11 cellular contexts compared by ENCODE assay signal in the genomic region with DNA sequence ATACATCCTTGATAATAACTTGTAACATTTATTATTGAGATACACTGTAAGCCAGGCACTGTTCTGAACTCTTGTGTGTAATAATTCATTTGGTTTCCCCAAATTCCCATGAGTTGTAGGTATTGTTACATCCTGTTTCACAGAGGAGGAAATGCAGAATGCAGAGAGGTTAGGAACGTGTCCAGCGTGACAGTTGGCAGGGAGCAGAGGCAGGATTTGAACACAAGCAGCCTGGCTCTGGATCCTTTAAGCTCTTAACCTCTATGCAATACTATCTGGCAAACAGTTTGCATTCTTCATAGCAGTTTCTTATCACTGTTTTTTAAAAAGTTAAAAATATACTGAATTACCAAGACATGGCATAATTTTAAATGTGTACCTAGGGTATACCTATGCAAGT. TPM values are rescaled to one million over a fixed set of nuclear protein-coding genes. Genes with fewer than 3 reads are reported as not detected.
DNase-seq lines count a peak whose midpoint lies in the region; ATAC-seq and TF ChIP-seq lines count a peak whose summit lies in the region.
"Had no signal": no experiment of that assay in that cellular context is flagged by ENCODE, and none has a peak within 500 bp of the region (broad histone marks: within the 10 kb centered on the region; RNA-seq: fewer than 3 reads in every experiment).

No MANE protein-coding gene starts in this region.

- H3K4me3 Mint-ChIP-seq in activated CD4-positive, alpha-beta memory T cell treated with anti-CD3 and anti-CD28 coated beads for 36 hours: no peak overlapping the region

- H3K36me3 Mint-ChIP-seq in activated CD4-positive, alpha-beta memory T cell treated with anti-CD3 and anti-CD28 coated beads for 36 hours: no peaks in the 10 kb centered on the region

- peaks cover 0 to 31% (median 12%) of the 10 kb centered on the region in 4 donors for H3K4me1 ChIP-seq in sigmoid colon

- H3K9me3 Mint-ChIP-seq in activated CD4-positive, alpha-beta memory T cell treated with anti-CD3 and anti-CD28 coated beads for 36 hours: no peaks in the 10 kb centered on the region

- peak; percentile 42 for DNase-seq in Daoy (ENCODE audit: low read depth)
- DNase-seq in activated CD4-positive, alpha-beta memory T cell treated with anti-CD3 and anti-CD28 coated beads for 36 hours: no peak
- peak; percentile 89 for DNase-seq in fibroblast of the aortic adventitia (ENCODE audit: low read depth)
- DNase-seq in sigmoid colon: peak; percentile 67
- no peak for DNase-seq in NCI-H69 (lab: John Stamatoyannopoulos, UW)
- DNase-seq in NCI-H1436 (lab: John Stamatoyannopoulos, UW): no peak
- no peak for DNase-seq in LoVo (ENCODE audit: low spot score)
- DNase-seq: DMS 273 treated with DMSO at 0.1 percent for 48 hours; NCI-H1417; stimulated activated CD8-positive, alpha-beta memory T cell treated with anti-CD3 and anti-CD28 coated beads, Interleukin-4, amount 100 ng/mL, for 48 hours had no signal

- no peak for ATAC-seq in HG03045 (IDR thresholded peaks at IDR 0.05; ENCODE audit: unreplicated experiment)

- TF ChIP-seq CTCF in fibroblast of the aortic adventitia (IDR thresholded peaks at IDR 0.05; ENCODE audit: insufficient read depth, low read length): no peak
- no peak for TF ChIP-seq CTCF in sigmoid colon (IDR thresholded peaks at IDR 0.05)

- intact Hi-C loops in activated CD4-positive, alpha-beta memory T cell treated with anti-CD3 and anti-CD28 coated beads for 36 hours (cut with micrococcal nuclease): loop anchor here (2.0 kb wide), 1 partner anchor 40 kb away; no protein-coding TSS in a partner anchor
- intact Hi-C loops in sigmoid colon (cut with DNase I): no loop called here

- peaks cover 49% of the 10 kb centered on the region for H3K4me1 Mint-ChIP-seq in activated CD4-positive, alpha-beta memory T cell treated with anti-CD3 and anti-CD28 coated beads for 36 hours (ENCODE audit: low read depth)

- H3K9me3 ChIP-seq in sigmoid colon: no peaks in the 10 kb centered on the region

- H3K4me3 ChIP-seq in fibroblast of the aortic adventitia (ENCODE audit: low read depth, low read length) (no peak overlapping the region), sigmoid colon (no peak overlapping the region)

- H3K27me3 Mint-ChIP-seq in activated CD4-positive, alpha-beta memory T cell treated with anti-CD3 and anti-CD28 coated beads for 36 hours: no peaks in the 10 kb centered on the region

- peak overlapping the region; percentile 53 for H3K27ac Mint-ChIP-seq in activated CD4-positive, alpha-beta memory T cell treated with anti-CD3 and anti-CD28 coated beads for 36 hours

- peak overlapping the region; percentile 13 to 76 (median 59) for H3K27ac ChIP-seq in sigmoid colon

- no peak for TF ChIP-seq EP300 in sigmoid colon (IDR thresholded peaks at IDR 0.05)

- H3K27me3 ChIP-seq in sigmoid colon: no peaks in the 10 kb centered on the region

- CTCF ChIA-PET in activated CD4-positive, alpha-beta memory T cell treated with anti-CD3 and anti-CD28 coated beads for 36 hours (lab: Charles Lee): interaction anchor here (1.5 kb wide), 1 partner anchor 15 kb away, joined by 3 read pairs; no protein-coding TSS in a partner anchor

- no peaks in the 10 kb centered on the region for H3K36me3 ChIP-seq in sigmoid colon

- POLR2A ChIA-PET in activated CD4-positive, alpha-beta memory T cell treated with anti-CD3 and anti-CD28 coated beads for 36 hours (lab: Charles Lee): interaction anchor here (1.1 kb wide), 1 partner anchor 70 kb away, joined by 3 read pairs; a partner anchor contains a TSS

- WGBS in sigmoid colon, 2 donors: 47 to 67% methylated on average over 2 of the region's 2 CpGs

- TF ChIP-seq POLR2A in sigmoid colon (IDR thresholded peaks at IDR 0.05): no peak

RNA-seq across cellular contexts. Expression of a gene that starts 30.5 kb away (rescaled TPM):
- 13.4 and 14.2 TPM in 2 replicates for total RNA-seq in Daoy (2014; rRNA removed; shearing (Covaris generic))
- total RNA-seq in activated CD4-positive, alpha-beta memory T cell treated with anti-CD3 and anti-CD28 coated beads for 36 hours: 1 to 10 TPM; 8.4 to 8.7 TPM
- total RNA-seq in fibroblast of the aortic adventitia (ENCODE audit: low replicate concordance) (37.9 and 51.1 TPM in 2 replicates), sigmoid colon (10 to 100 TPM; 11.0 to 17.2 (median 13.4) TPM)
- 10 to 100 TPM; 10.6 to 12.0 (median 11.8) TPM for polyA plus RNA-seq in sigmoid colon

Comparison
In these comparisons a context has a peak if more than half of its experiments do, and no peak if none do; other contexts are left out.
1. DNase-seq: peak in Daoy (single experiment), fibroblast of the aortic adventitia (single experiment) and sigmoid colon (single experiment); none in activated CD4-positive, alpha-beta memory T cell treated with anti-CD3 and anti-CD28 coated beads for 36 hours (single experiment), NCI-H69 (single experiment), NCI-H1436 (single experiment) and LoVo (single experiment).